ENCODE assay signal across 1 cellular context in the genomic region with DNA sequence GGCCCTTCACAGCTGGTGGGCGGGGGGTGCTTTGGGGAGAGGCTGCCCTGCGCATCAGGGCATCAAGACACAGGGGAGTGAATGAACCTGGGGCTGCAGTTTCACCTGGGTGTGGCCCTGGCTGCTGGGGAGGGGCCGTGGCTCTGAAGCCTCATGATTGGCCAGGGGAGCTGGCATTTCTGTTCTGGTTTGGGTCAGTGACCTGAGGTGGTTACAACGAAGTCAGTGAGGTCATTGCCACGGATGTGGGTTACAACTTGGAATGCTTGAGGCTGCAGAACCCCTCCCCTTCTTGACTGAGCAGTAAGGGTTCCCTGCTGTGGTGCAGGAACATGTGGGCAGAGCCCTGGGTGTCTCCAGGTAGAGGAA.
TF ChIP-seq lines count a peak whose summit lies in the region.

No MANE protein-coding gene starts in this region.

TF ChIP-seq in SK-N-SH, 30 proteins besides CTCF, POLR2A, EP300 and RAD21 (continued from another document):
- TF ChIP-seq ELF1 (IDR thresholded peaks at IDR 0.05) (no peak), SIN3A (IDR thresholded peaks at IDR 0.05; ENCODE audit: borderline replicate concordance, low read depth, low read length) (no peak), JUND (IDR thresholded peaks at IDR 0.05) (no peak), POLR2AphosphoS5 (IDR thresholded peaks at IDR 0.05; ENCODE audit: low read depth, low read length) (no peak), RXRA (IDR thresholded peaks at IDR 0.05; ENCODE audit: borderline replicate concordance, low read depth) (no peak), FOSL2 (IDR thresholded peaks at IDR 0.05; ENCODE audit: borderline replicate concordance, low read depth) (no peak)
